14 cellular contexts compared by ENCODE assay signal in the genomic region with DNA sequence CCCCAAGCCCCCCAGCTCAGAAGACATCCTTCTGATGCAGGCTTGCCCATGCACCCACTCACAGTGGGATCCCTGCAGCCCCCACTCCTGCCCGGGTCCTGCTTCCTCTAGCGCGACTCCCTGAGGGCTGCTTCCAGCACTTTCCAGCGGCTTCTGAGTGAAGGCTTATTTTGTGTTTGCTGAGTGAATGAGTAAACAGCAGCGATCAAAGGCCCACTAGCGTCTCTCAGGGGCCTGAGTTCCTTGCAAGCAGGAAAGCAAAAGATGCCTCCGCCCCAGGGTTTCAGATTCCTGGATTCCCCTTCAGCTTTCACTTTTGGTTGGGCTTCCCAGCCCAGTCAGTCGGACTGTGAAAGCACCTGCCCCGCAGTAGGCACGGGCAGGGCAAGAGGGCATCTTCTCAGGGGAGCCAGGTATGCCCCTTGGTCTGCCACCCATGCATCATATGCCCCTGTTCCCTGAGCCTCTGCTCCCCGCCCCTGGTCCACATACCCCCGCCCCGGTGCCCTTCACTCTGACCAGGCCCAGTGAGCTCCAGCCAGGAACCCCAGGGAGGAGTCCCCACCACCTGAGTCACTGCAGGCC. TPM values are rescaled to one million over a fixed set of nuclear protein-coding genes. Genes with fewer than 3 reads are reported as not detected.
A peak's percentile ranks its signal among the peaks of the same experiment; 100 is the strongest.
DNase-seq lines count a peak whose midpoint lies in the region; ATAC-seq and TF ChIP-seq lines count a peak whose summit lies in the region.
"Had no signal": no experiment of that assay in that cellular context is flagged by ENCODE, and none has a peak within 500 bp of the region (broad histone marks: within the 10 kb centered on the region; RNA-seq: fewer than 3 reads in every experiment).

No MANE protein-coding gene starts in this region.

- H3K36me3 Mint-ChIP-seq in WTC11 = peaks cover 15% of the 10 kb centered on the region
- H3K36me3 Mint-ChIP-seq: natural killer cell had no signal

- H3K4me3 Mint-ChIP-seq in WTC11 = no peak overlapping the region
- H3K4me3 Mint-ChIP-seq: natural killer cell had no signal

- DNase-seq in DMS53 (lab: John Stamatoyannopoulos, UW) = peak; percentile 55
- no peak for DNase-seq in DMS53 treated with DMSO at 0.1 percent for 48 hours (lab: John Stamatoyannopoulos, UW; ENCODE audit: unreplicated experiment)
- peak; percentile 49 for DNase-seq in WTC11 (ENCODE audit: low spot score)
- DNase-seq in left colon = peak; percentile 58 to 73
- peak; percentile 63 for DNase-seq in spleen
- DNase-seq in activated CD4-positive, CD25-positive, alpha-beta regulatory T cell (lab: John Stamatoyannopoulos, UW) = no peak
- no peak for DNase-seq in OCI-M2 (lab: John Stamatoyannopoulos, UW; ENCODE audit: unreplicated experiment)
- DNase-seq in GM13977 (ENCODE audit: low spot score) = no peak
- DNase-seq: CD4-positive, alpha-beta memory T cell; natural killer cell; NCI-H1436 treated with DMSO at 0.1 percent for 48 hours; NCI-H524; T-helper 2 cell had no signal

- in situ Hi-C loops in GM13977 (cut with MboI; ENCODE audit: low pct_unique_long_range_greater_than_20kb, low sequenced_read_pairs, unreplicated experiment) = no loop called here

- H3K9me3 Mint-ChIP-seq in WTC11 = 0 out of 2 replicates have a peak, but pooled peaks cover under 1% of the 10 kb centered on the region
- H3K9me3 Mint-ChIP-seq: CD4-positive, alpha-beta memory T cell; natural killer cell had no signal

- peak overlapping the region; percentile 91 for H3K27ac Mint-ChIP-seq in WTC11
- H3K27ac Mint-ChIP-seq: natural killer cell had no signal

- TF ChIP-seq CTCF in WTC11 (IDR thresholded peaks at IDR 0.05) = no peak
- no peak for TF ChIP-seq CTCF in spleen (IDR thresholded peaks at IDR 0.05 in 8 of 11, conservative IDR thresholded peaks at IDR 0.05 in 3 of 11)
- TF ChIP-seq CTCF in GM13977 (IDR thresholded peaks at IDR 0.05; ENCODE audit: extremely low read depth, insufficient read depth, missing control alignments) = no peak

- 0 out of 2 replicates have a peak, but pooled peaks cover under 1% of the 10 kb centered on the region for H3K27me3 Mint-ChIP-seq in WTC11 (ENCODE audit: low read depth)

- peaks cover 0 to 32% (median 21%) of the 10 kb centered on the region in 6 donors for H3K36me3 ChIP-seq in spleen

- no peaks in the 10 kb centered on the region for H3K27me3 ChIP-seq in spleen (replicated peaks in 1 of 7)

- ATAC-seq in WTC11 (peak; percentile 27), left colon (peak; percentile 82)
- ATAC-seq: natural killer cell had no signal

- intact Hi-C loops in left colon (cut with DNase I, micrococcal nuclease) (no loop called here), spleen (cut with DNase I; ENCODE audit: low total_unique reads) (no loop called here)

- no peak for TF ChIP-seq POLR2A in spleen (IDR thresholded peaks at IDR 0.05)

- peaks cover 0 to 19% (median 8%) of the 10 kb centered on the region in 6 donors for H3K4me1 ChIP-seq in spleen

- POLR2A ChIA-PET in WTC11 (lab: Charles Lee) = interaction anchor here (1.4 kb wide), 1 partner anchor 9 kb away, joined by 5 read pairs; the partner anchor contains the start of gene FADD

- CTCF ChIA-PET in WTC11 (lab: Charles Lee) = interaction anchor here (0.6 to 1.4 kb wide), 4 partner anchors 13 to 293 kb away, joined by 3 to 5 read pairs (median 4); no protein-coding TSS in a partner anchor

- peak overlapping the region in 3 of 8 donors; percentile 14 to 57 (median 33) for H3K4me3 ChIP-seq in spleen

- H3K9me3 ChIP-seq in spleen = no peaks in the 10 kb centered on the region

- H3K4me1 Mint-ChIP-seq in WTC11 = peaks cover 46% of the 10 kb centered on the region

- peak overlapping the region in 3 of 8 donors; percentile 13 to 54 (median 19) for H3K27ac ChIP-seq in spleen
- H3K27ac ChIP-seq: 22Rv1 had no signal

- 61 to 85% (median 70%) methylated on average over 9 to 13 of the region's 13 CpGs for WGBS in spleen, 5 donors

TF ChIP-seq in WTC11, 78 proteins besides CTCF, POLR2A, EP300 and RAD21:
- TF ChIP-seq TEAD1 (CRISPR knock-in tag; IDR thresholded peaks at IDR 0.05) = no peak
- no peak for TF ChIP-seq ZNF121 (CRISPR knock-in tag; IDR thresholded peaks at IDR 0.05)
- TF ChIP-seq SP1 (CRISPR knock-in tag; conservative IDR thresholded peaks at IDR 0.05) = 0 out of 2 replicates have a peak, but pooled peaks have one; percentile 39
TF ChIP-seq in WTC11: peak in this region for 1.

RNA-seq across cellular contexts. Expression of gene FADD, which starts 9.2 kb away (rescaled TPM):
- 49.0 to 58.6 TPM (median 53.9 TPM) in 3 replicates for total RNA-seq in WTC11 (2021)
- 10 to 100 TPM; 32.1 to 33.2 TPM for total RNA-seq in left colon
- 10 to 100 TPM; 20.0 to 28.8 (median 23.1) TPM for total RNA-seq in spleen
- 10 to 100 TPM; 11.3 to 24.9 (median 17.3) TPM for polyA plus RNA-seq in spleen

RNA-seq across cellular contexts. Expression of gene PPFIA1, which starts 58.2 kb away (rescaled TPM):
- 62.2 to 75.1 TPM (median 64.1 TPM) in 3 replicates for total RNA-seq in WTC11 (2021)
- 10 to 100 TPM; 52.8 to 79.1 TPM for total RNA-seq in left colon
- 10 to 100 TPM; 46.1 to 73.5 (median 64.6) TPM for total RNA-seq in spleen
- polyA plus RNA-seq in spleen = 10 to 100 TPM in 2 of 3 donors, 1 to 10 TPM in 1; 7.6 to 18.4 (median 18.3) TPM

Comparison
In these comparisons a context has a peak if more than half of its experiments do, and no peak if none do; other contexts are left out.
1. DNase-seq: peak in DMS53 (single experiment), WTC11 (single experiment), left colon (2 of 2) and spleen (single experiment); none in DMS53 treated with DMSO at 0.1 percent for 48 hours (single experiment), activated CD4-positive, CD25-positive, alpha-beta regulatory T cell (0 of 4), OCI-M2 (single experiment) and GM13977 (single experiment).